In genomic region chr20:18058661-18059467, GRCh38 we compare ENCODE assay signal across 8 cellular contexts. TPM values are rescaled to one million over a fixed set of nuclear protein-coding genes. Genes with fewer than 3 reads are reported as not detected.
DNase-seq lines count a peak whose midpoint lies in the region; ATAC-seq, FAIRE-seq and TF ChIP-seq lines count a peak whose summit lies in the region.

No MANE protein-coding gene starts in this region.

- H3K4me2 ChIP-seq in astrocyte (ENCODE audit: low read length) = peak overlapping the region; percentile 46

- no peak for DNase-seq in CD8-positive, alpha-beta memory T cell
- DNase-seq in NCI-H1105 (lab: John Stamatoyannopoulos, UW) (peak; percentile 91), astrocyte (ENCODE audit: low read depth) (no peak), mesothelial cell of epicardium (ENCODE audit: low spot score in 2 of 2, unreplicated experiment in 2 of 2) (peak in 1 of 2 experiments; percentile 46), HCEC 1CT (no peak)

- H3K4me3 ChIP-seq in CD8-positive, alpha-beta memory T cell (ENCODE audit: low read length) = no peak overlapping the region
- H3K4me3 ChIP-seq in astrocyte (ENCODE audit: insufficient read depth, low read depth, low read length) = no peak overlapping the region

- H3K36me3 ChIP-seq in CD8-positive, alpha-beta memory T cell (ENCODE audit: insufficient read depth, low read length) = no peaks in the 10 kb centered on the region
- H3K36me3 ChIP-seq in astrocyte (ENCODE audit: insufficient read depth, low read length) = no peaks in the 10 kb centered on the region

- no peaks in the 10 kb centered on the region for H4K20me1 ChIP-seq in astrocyte (ENCODE audit: insufficient read depth, low read length)

- no peaks in the 10 kb centered on the region for H3K79me2 ChIP-seq in astrocyte (ENCODE audit: insufficient read depth, low read length)

- H3K27ac ChIP-seq in CD8-positive, alpha-beta memory T cell (ENCODE audit: low read depth, low read length) = no peak overlapping the region
- H3K27ac ChIP-seq in astrocyte (ENCODE audit: low read depth, low read length) = no peak overlapping the region

- no peaks in the 10 kb centered on the region for H3K36me3 Mint-ChIP-seq in CD8-positive, alpha-beta memory T cell
- H3K36me3 Mint-ChIP-seq in astrocyte (ENCODE audit: low read depth, unreplicated experiment) (no peaks in the 10 kb centered on the region), mesothelial cell of epicardium (no peaks in the 10 kb centered on the region)

- peaks cover 20% of the 10 kb centered on the region for H3K27me3 ChIP-seq in CD8-positive, alpha-beta memory T cell (ENCODE audit: insufficient read depth, low read length, poor library complexity, severe bottlenecking)
- peaks cover 63% of the 10 kb centered on the region for H3K27me3 ChIP-seq in astrocyte (ENCODE audit: insufficient read depth, low read length)

- H3K9me3 Mint-ChIP-seq in CD8-positive, alpha-beta memory T cell = no peaks in the 10 kb centered on the region
- H3K9me3 Mint-ChIP-seq in astrocyte (ENCODE audit: unreplicated experiment) (no peaks in the 10 kb centered on the region), mesothelial cell of epicardium (no peaks in the 10 kb centered on the region)

- H3K27me3 Mint-ChIP-seq in CD8-positive, alpha-beta memory T cell = peaks cover 49 to 62% of the 10 kb centered on the region in 2 donors
- H3K27me3 Mint-ChIP-seq in astrocyte (ENCODE audit: low read depth, unreplicated experiment) (peaks cover 58% of the 10 kb centered on the region), mesothelial cell of epicardium (ENCODE audit: low read depth) (peaks cover 65% of the 10 kb centered on the region)

- H3K4me1 ChIP-seq in CD8-positive, alpha-beta memory T cell (ENCODE audit: insufficient read depth, low read length) = no peaks in the 10 kb centered on the region
- no peaks in the 10 kb centered on the region for H3K4me1 ChIP-seq in astrocyte (ENCODE audit: insufficient read depth, low read length)

- H3K9me3 ChIP-seq in CD8-positive, alpha-beta memory T cell (ENCODE audit: low read length) = no peaks in the 10 kb centered on the region
- no peaks in the 10 kb centered on the region for H3K9me3 ChIP-seq in astrocyte (ENCODE audit: insufficient read depth, low read depth, low read length)

- ATAC-seq in HG03159 (IDR thresholded peaks at IDR 0.05; ENCODE audit: unreplicated experiment) (no peak), HG02884 (IDR thresholded peaks at IDR 0.05; ENCODE audit: unreplicated experiment) (no peak), HG03432 (IDR thresholded peaks at IDR 0.05; ENCODE audit: unreplicated experiment) (no peak)

- FAIRE-seq in astrocyte (lab: Jason Lieb, UNC) = no peak

- CTCF ChIA-PET in CD8-positive, alpha-beta memory T cell (lab: Charles Lee) = no interaction called here

- no peak overlapping the region for H3K9ac ChIP-seq in astrocyte (ENCODE audit: low read length)

- peaks cover 7 to 11% (median 10%) of the 10 kb centered on the region in 3 donors for H3K4me1 Mint-ChIP-seq in CD8-positive, alpha-beta memory T cell
- H3K4me1 Mint-ChIP-seq in astrocyte (ENCODE audit: low read depth, unreplicated experiment) (peaks cover 6% of the 10 kb centered on the region), mesothelial cell of epicardium (peaks cover 19% of the 10 kb centered on the region)

- TF ChIP-seq CTCF in astrocyte (IDR thresholded peaks at IDR 0.05; ENCODE audit: insufficient read depth, low read depth, low read length) (no peak), mesothelial cell of epicardium (IDR thresholded peaks at IDR 0.05; ENCODE audit: unreplicated experiment) (no peak)

- POLR2A ChIA-PET in CD8-positive, alpha-beta memory T cell (lab: Charles Lee) = no interaction called here

- no peak overlapping the region for H2AFZ ChIP-seq in astrocyte (ENCODE audit: low read depth, low read length)

- peak overlapping the region in 5 of 7 donors; percentile 6 to 66 (median 51) for H3K4me3 Mint-ChIP-seq in CD8-positive, alpha-beta memory T cell
- H3K4me3 Mint-ChIP-seq in astrocyte (ENCODE audit: unreplicated experiment) (peak overlapping the region; percentile 76), mesothelial cell of epicardium (peak overlapping the region; percentile 78)

- no peak overlapping the region for H3K27ac Mint-ChIP-seq in CD8-positive, alpha-beta memory T cell
- no peak overlapping the region for H3K27ac Mint-ChIP-seq in astrocyte (ENCODE audit: unreplicated experiment)
- H3K27ac Mint-ChIP-seq in mesothelial cell of epicardium = peak overlapping the region; percentile 87

RNA-seq across cellular contexts. Expression of gene OVOL2, which starts 1.1 kb away (rescaled TPM):
- not detected for total RNA-seq in CD8-positive, alpha-beta memory T cell
- not detected for polyA plus RNA-seq in CD8-positive, alpha-beta memory T cell
- total RNA-seq in astrocyte (0.57 TPM in 1 of 2 replicates, not detected in the other), mesothelial cell of epicardium (7.3 to 8.6 TPM (median 8.5 TPM) in 3 replicates)
